8 cellular contexts compared by ENCODE assay signal in the genomic region with DNA sequence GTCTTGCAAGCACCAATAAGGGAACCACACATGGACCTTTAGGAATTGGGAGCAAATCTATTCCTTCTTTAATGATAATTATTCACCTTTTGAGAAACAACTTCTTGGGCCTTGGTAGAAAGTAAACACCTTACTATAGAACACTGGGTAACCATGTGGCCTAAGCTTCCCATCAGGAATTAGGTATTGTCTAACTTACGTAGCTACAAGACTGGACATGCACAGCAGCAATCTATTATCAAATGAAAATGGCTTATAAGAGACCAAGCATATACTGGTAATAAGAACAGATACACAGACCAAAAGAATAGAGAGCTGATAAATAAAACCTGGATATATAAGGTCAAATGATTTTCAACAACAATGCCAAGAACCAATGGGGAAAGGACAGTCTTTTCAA. TPM values are rescaled to one million over a fixed set of nuclear protein-coding genes. Genes with fewer than 3 reads are reported as not detected.
"Had no signal": no experiment of that assay in that cellular context is flagged by ENCODE, and none has a peak within 500 bp of the region (broad histone marks: within the 10 kb centered on the region; RNA-seq: fewer than 3 reads in every experiment).

No MANE protein-coding gene starts in this region.

- H3K9me3 ChIP-seq: HAP-1 had no signal

- H3K9ac ChIP-seq: GM23248 had no signal

- H3K4me3 ChIP-seq: GM23248, HAP-1 had no signal

- H3K27me3 Mint-ChIP-seq: IgD-negative memory B cell had no signal

- H3K4me3 Mint-ChIP-seq: HFFc6, IgD-negative memory B cell had no signal

- H3K36me3 ChIP-seq: HAP-1 had no signal

- H3K27ac ChIP-seq: GM23248, HL-60 had no signal

- DNase-seq: GM23248, GOT3, H7, HFFc6 had no signal

- H3K4me1 ChIP-seq: HAP-1 had no signal

- H2AFZ ChIP-seq: GM23248 had no signal

- H3K27ac Mint-ChIP-seq: HFFc6, IgD-negative memory B cell had no signal

- H3K4me1 Mint-ChIP-seq: IgD-negative memory B cell had no signal

RNA-seq across cellular contexts. Expression of gene TCP11, which starts 16.8 kb away (rescaled TPM):
- total RNA-seq: GM23248, HT1080 had no signal
- polyA plus RNA-seq: GM23248, IgD-negative memory B cell had no signal
